Comparison of ENCODE assay signal across 8 cellular contexts in the genomic region with DNA sequence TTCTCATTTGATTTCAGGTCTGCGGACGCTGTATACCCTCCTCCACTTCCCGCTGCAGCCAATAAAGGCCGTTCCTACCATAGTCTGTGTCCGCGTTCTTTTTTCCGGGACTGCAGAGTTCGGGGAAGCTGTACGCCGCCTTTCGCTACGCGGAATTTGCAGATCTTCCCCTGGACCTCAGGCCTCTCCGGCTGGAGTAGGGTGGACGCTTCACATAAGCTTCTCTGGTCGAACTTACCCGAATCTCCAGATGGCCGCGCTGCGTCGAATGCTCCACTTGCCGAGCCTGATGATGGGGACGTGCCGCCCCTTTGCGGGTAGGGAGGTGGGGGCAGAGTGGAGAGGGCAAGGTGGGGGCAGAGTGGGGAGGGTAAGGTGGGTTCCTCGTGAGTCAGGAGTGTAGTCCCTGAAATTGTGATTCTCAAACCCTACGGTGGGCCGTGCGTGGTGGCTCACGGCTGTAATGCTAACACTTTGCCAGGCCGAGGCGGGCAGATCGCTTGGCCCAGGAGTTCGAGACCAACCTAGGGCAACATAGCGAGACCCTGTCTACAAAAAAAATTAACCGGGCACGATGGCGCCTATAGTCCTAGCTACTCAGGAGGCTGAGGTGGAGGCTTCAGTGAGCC. TPM values are rescaled to one million over a fixed set of nuclear protein-coding genes. Genes with fewer than 3 reads are reported as not detected.
A peak's percentile ranks its signal among the peaks of the same experiment; 100 is the strongest.
DNase-seq lines count a peak whose midpoint lies in the region; ATAC-seq lines count a peak whose summit lies in the region.

No MANE protein-coding gene starts in this region.

- peak overlapping the region; percentile 93 for H3K4me3 ChIP-seq in CD4-positive, CD25-positive, alpha-beta regulatory T cell (ENCODE audit: low read depth, low read length)

- peaks cover 42% of the 10 kb centered on the region for H3K4me1 ChIP-seq in CD4-positive, CD25-positive, alpha-beta regulatory T cell (ENCODE audit: control insufficient read depth, insufficient read depth, low read length, poor library complexity, severe bottlenecking)

- H3K36me3 Mint-ChIP-seq in CD4-positive, CD25-positive, alpha-beta regulatory T cell: peaks cover 7% of the 10 kb centered on the region
- peaks cover 65% of the 10 kb centered on the region for H3K36me3 Mint-ChIP-seq in dendritic cell treated with granulocyte-macrophage colony-stimulating factor and Interleukin-4, amounts not matched to agents 40 ng/mL and 50 ng/mL, for 4 days (ENCODE audit: low read depth)

- H3K4me1 Mint-ChIP-seq in CD4-positive, CD25-positive, alpha-beta regulatory T cell: peaks cover 5 to 67% (median 33%) of the 10 kb centered on the region in 4 donors
- peaks cover 39% of the 10 kb centered on the region for H3K4me1 Mint-ChIP-seq in dendritic cell treated with granulocyte-macrophage colony-stimulating factor and Interleukin-4, amounts not matched to agents 40 ng/mL and 50 ng/mL, for 4 days (ENCODE audit: low read depth)

- H3K27me3 Mint-ChIP-seq in CD4-positive, CD25-positive, alpha-beta regulatory T cell: peaks cover 4% of the 10 kb centered on the region
- no peaks in the 10 kb centered on the region for H3K27me3 Mint-ChIP-seq in dendritic cell treated with granulocyte-macrophage colony-stimulating factor and Interleukin-4, amounts not matched to agents 40 ng/mL and 50 ng/mL, for 4 days

- H3K36me3 ChIP-seq in CD4-positive, CD25-positive, alpha-beta regulatory T cell (ENCODE audit: control insufficient read depth, insufficient read depth, low read length): peaks cover 17% of the 10 kb centered on the region
- peaks cover 52% of the 10 kb centered on the region for H3K36me3 ChIP-seq in KOPT-K1 (ENCODE audit: insufficient read depth, low read length)

- peak overlapping the region; percentile 89 for H3K27ac ChIP-seq in CD4-positive, CD25-positive, alpha-beta regulatory T cell (ENCODE audit: insufficient read depth, low read length, poor library complexity, severe bottlenecking)
- peak overlapping the region; percentile 84 for H3K27ac ChIP-seq in KOPT-K1 (ENCODE audit: low read depth, low read length, poor library complexity, severe bottlenecking)

- H3K4me3 Mint-ChIP-seq in CD4-positive, CD25-positive, alpha-beta regulatory T cell: peak overlapping the region; percentile 96 to 100 (median 97)
- peak overlapping the region; percentile 94 for H3K4me3 Mint-ChIP-seq in dendritic cell treated with granulocyte-macrophage colony-stimulating factor and Interleukin-4, amounts not matched to agents 40 ng/mL and 50 ng/mL, for 4 days

- intact Hi-C loops in dendritic cell treated with granulocyte-macrophage colony-stimulating factor and Interleukin-4, amounts not matched to agents 40 ng/mL and 50 ng/mL, for 4 days (cut with micrococcal nuclease): no loop called here

- ATAC-seq in CD4-positive, CD25-positive, alpha-beta regulatory T cell (ENCODE audit: low read depth in 2 of 2): peak; percentile 25 to 28
- ATAC-seq in GM21526 (IDR thresholded peaks at IDR 0.05; ENCODE audit: low FRiP score, unreplicated experiment): peak; percentile 11

- no peaks in the 10 kb centered on the region for H3K9me3 Mint-ChIP-seq in CD4-positive, CD25-positive, alpha-beta regulatory T cell
- H3K9me3 Mint-ChIP-seq in dendritic cell treated with granulocyte-macrophage colony-stimulating factor and Interleukin-4, amounts not matched to agents 40 ng/mL and 50 ng/mL, for 4 days: no peaks in the 10 kb centered on the region

- no peaks in the 10 kb centered on the region for H3K9me3 ChIP-seq in CD4-positive, CD25-positive, alpha-beta regulatory T cell (ENCODE audit: control insufficient read depth in 2 of 2, low read length in 2 of 2)
- H3K9me3 ChIP-seq in KOPT-K1 (ENCODE audit: insufficient read depth, low read length, poor library complexity, severe bottlenecking): no peaks in the 10 kb centered on the region

- DNase-seq in CD4-positive, CD25-positive, alpha-beta regulatory T cell: peak; percentile 49 to 60 (median 58)
- peak; percentile 57 for DNase-seq in activated CD4-positive, alpha-beta T cell treated with anti-CD3 and anti-CD28 coated beads, Interleukin-2, amount 50 U/mL, for 1 hour
- peak; percentile 39 for DNase-seq in medulla oblongata (ENCODE audit: extremely low spot score)
- DNase-seq in stimulated activated CD8-positive, alpha-beta memory T cell treated with anti-CD3 and anti-CD28 coated beads, Interleukin-4, amount 100 ng/mL, for 1 hour (ENCODE audit: low read depth in 2 of 2, low spot score in 1 of 2): peak; percentile 17 to 45
- DNase-seq in NCI-H2107 treated with DMSO at 0.1 percent for 48 hours (lab: John Stamatoyannopoulos, UW; ENCODE audit: unreplicated experiment): no peak

- peak overlapping the region; percentile 53 to 97 (median 93) for H3K27ac Mint-ChIP-seq in CD4-positive, CD25-positive, alpha-beta regulatory T cell
- H3K27ac Mint-ChIP-seq in dendritic cell treated with granulocyte-macrophage colony-stimulating factor and Interleukin-4, amounts not matched to agents 40 ng/mL and 50 ng/mL, for 4 days: peak overlapping the region; percentile 88

- no peaks in the 10 kb centered on the region for H3K27me3 ChIP-seq in CD4-positive, CD25-positive, alpha-beta regulatory T cell (ENCODE audit: control insufficient read depth, insufficient read depth, low read length)

RNA-seq across cellular contexts. Expression of a gene that starts 0.6 kb away (rescaled TPM):
- 12.3 TPM for total RNA-seq in CD4-positive, CD25-positive, alpha-beta regulatory T cell
- 1 to 10 TPM; 1.9 to 3.8 (median 2.7) TPM for polyA plus RNA-seq in CD4-positive, CD25-positive, alpha-beta regulatory T cell

RNA-seq across cellular contexts. Expression of a gene that starts 0.7 kb away (rescaled TPM):
- 30.5 TPM for total RNA-seq in CD4-positive, CD25-positive, alpha-beta regulatory T cell
- polyA plus RNA-seq in CD4-positive, CD25-positive, alpha-beta regulatory T cell: 100 to 1,000 TPM; 118 to 149 (median 137) TPM

RNA-seq across cellular contexts. Expression of a gene that starts 5.7 kb away (rescaled TPM):
- 3.5 TPM for total RNA-seq in CD4-positive, CD25-positive, alpha-beta regulatory T cell
- polyA plus RNA-seq in CD4-positive, CD25-positive, alpha-beta regulatory T cell: 10 to 100 TPM; 11.0 to 13.9 (median 12.2) TPM

RNA-seq across cellular contexts. Expression of a gene that starts 6.3 kb away (rescaled TPM):
- total RNA-seq in CD4-positive, CD25-positive, alpha-beta regulatory T cell: 9.9 TPM
- 1 to 10 TPM; 1.8 to 2.6 (median 2.2) TPM for polyA plus RNA-seq in CD4-positive, CD25-positive, alpha-beta regulatory T cell

RNA-seq across cellular contexts. Expression of a gene that starts 12.6 kb away (rescaled TPM):
- 11.7 TPM for total RNA-seq in CD4-positive, CD25-positive, alpha-beta regulatory T cell
- polyA plus RNA-seq in CD4-positive, CD25-positive, alpha-beta regulatory T cell: 10 to 100 TPM; 33.2 to 49.9 (median 39.2) TPM
